ENCODE assay signal across 8 cellular contexts in the genomic region with DNA sequence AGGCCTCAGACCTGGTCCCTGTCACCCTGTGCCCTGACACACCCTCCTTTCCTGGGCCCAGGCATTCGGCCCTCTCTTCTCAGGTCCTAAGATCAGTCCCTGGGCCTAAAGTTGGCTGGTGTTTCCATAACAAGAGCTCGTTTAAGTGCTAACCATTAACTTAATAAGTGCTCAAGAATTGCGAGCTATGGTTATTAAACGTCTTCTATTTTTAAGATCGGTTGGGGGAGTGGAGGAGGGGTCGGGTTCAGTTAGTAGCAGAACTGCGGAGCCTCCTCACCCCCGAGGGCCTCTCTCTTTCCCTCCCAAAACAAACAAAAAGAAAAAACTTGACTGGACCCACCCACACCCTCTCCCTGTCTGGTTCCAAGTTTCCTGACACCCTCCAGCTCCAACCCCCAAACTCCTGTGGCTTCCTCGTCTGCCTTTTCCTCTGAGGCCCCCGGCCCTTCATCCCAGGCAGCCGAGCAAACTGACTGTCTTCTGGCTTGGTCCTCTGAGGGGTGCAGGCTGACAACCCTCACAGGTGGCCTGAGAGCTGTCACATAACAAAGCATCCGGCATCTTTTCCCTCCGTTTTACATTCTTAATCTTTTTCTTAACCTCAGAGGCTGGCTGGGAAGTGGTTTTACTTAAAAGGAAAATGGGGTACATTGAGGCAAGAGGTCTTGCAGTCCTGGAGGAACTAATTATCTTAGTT. TPM values are rescaled to one million over a fixed set of nuclear protein-coding genes. Genes with fewer than 3 reads are reported as not detected.
DNase-seq lines count a peak whose midpoint lies in the region; ATAC-seq, FAIRE-seq and TF ChIP-seq lines count a peak whose summit lies in the region.

No MANE protein-coding gene starts in this region.

- TF ChIP-seq EP300 in neural cell (conservative IDR thresholded peaks at IDR 0.05; ENCODE audit: poor library complexity, severe bottlenecking) = no peak

- intact Hi-C loops in dorsolateral prefrontal cortex (cut with DNase I) = loop anchor here (5.0 to 10.0 kb wide), 4 partner anchors 69 to 371 kb away; a partner anchor contains a TSS

- peaks cover 52% of the 10 kb centered on the region for H3K79me2 ChIP-seq in neural cell (replicated peaks; ENCODE audit: insufficient read depth, low read length)

- H3K27me3 ChIP-seq in CD8-positive, alpha-beta memory T cell (ENCODE audit: insufficient read depth, low read length, poor library complexity, severe bottlenecking) = no peaks in the 10 kb centered on the region
- H3K27me3 ChIP-seq in dorsolateral prefrontal cortex = no peaks in the 10 kb centered on the region
- no peaks in the 10 kb centered on the region for H3K27me3 ChIP-seq in neural cell (ENCODE audit: insufficient read depth, low read depth, low read length)

- TF ChIP-seq CTCF in LNCaP clone FGC (IDR thresholded peaks at IDR 0.05; ENCODE audit: control insufficient read depth, extremely low read depth, insufficient read depth) = no peak
- TF ChIP-seq CTCF in dorsolateral prefrontal cortex (IDR thresholded peaks at IDR 0.05 in 54 of 56, conservative IDR thresholded peaks at IDR 0.05 in 2 of 56; ENCODE audit: low read depth in 1 of 56, partially characterized antibody in 56 of 56) = no peak
- TF ChIP-seq CTCF in neural cell (IDR thresholded peaks at IDR 0.05; ENCODE audit: poor library complexity, severe bottlenecking) = no peak
- TF ChIP-seq CTCF in D721Med (IDR thresholded peaks at IDR 0.05; ENCODE audit: insufficient read depth, missing control alignments) = no peak

- peak overlapping the region; percentile 94 for H3K4me3 ChIP-seq in CD8-positive, alpha-beta memory T cell (ENCODE audit: low read length)
- peak overlapping the region; percentile 90 for H3K4me3 ChIP-seq in LNCaP clone FGC (ENCODE audit: low read depth, low read length)
- H3K4me3 ChIP-seq in dorsolateral prefrontal cortex = peak overlapping the region; percentile 64 to 99 (median 93)
- H3K4me3 ChIP-seq in neural cell (ENCODE audit: low read length) = peak overlapping the region; percentile 99

- H3K9me3 ChIP-seq in CD8-positive, alpha-beta memory T cell (ENCODE audit: low read length) = no peaks in the 10 kb centered on the region
- H3K9me3 ChIP-seq in neural cell (ENCODE audit: low read length) = no peaks in the 10 kb centered on the region

- peak overlapping the region; percentile 56 for H2AFZ ChIP-seq in neural cell (ENCODE audit: low read depth, low read length)

- no peaks in the 10 kb centered on the region for H4K20me1 ChIP-seq in neural cell (ENCODE audit: insufficient read depth)

- no peaks in the 10 kb centered on the region for H3K27me3 Mint-ChIP-seq in CD8-positive, alpha-beta memory T cell

- H3K4me2 ChIP-seq in neural cell (ENCODE audit: low read length) = peak overlapping the region; percentile 99

- H3K4me3 Mint-ChIP-seq in CD8-positive, alpha-beta memory T cell = peak overlapping the region; percentile 85 to 96 (median 93)

- peak overlapping the region; percentile 92 for H3K9ac ChIP-seq in neural cell (ENCODE audit: low read length)

- peaks cover 56 to 65% (median 64%) of the 10 kb centered on the region in 3 donors for H3K4me1 Mint-ChIP-seq in CD8-positive, alpha-beta memory T cell

- no peak for DNase-seq in CD8-positive, alpha-beta memory T cell
- DNase-seq in LNCaP clone FGC (ENCODE audit: low read depth) (no peak), dorsolateral prefrontal cortex (no peak), hippocampal formation (lab: John Stamatoyannopoulos, UW) (no peak), NCI-H1092 treated with DMSO at 0.1 percent for 48 hours (lab: John Stamatoyannopoulos, UW) (no peak), D721Med (ENCODE audit: insufficient read length, low spot score) (no peak)

- no peak for ATAC-seq in HG02763 (IDR thresholded peaks at IDR 0.05; ENCODE audit: unreplicated experiment)

- peaks cover 7% of the 10 kb centered on the region for H3K36me3 ChIP-seq in CD8-positive, alpha-beta memory T cell (ENCODE audit: insufficient read depth, low read length)
- no peaks in the 10 kb centered on the region for H3K36me3 ChIP-seq in neural cell (ENCODE audit: insufficient read depth, low read length)

- H3K27ac Mint-ChIP-seq in CD8-positive, alpha-beta memory T cell = peak overlapping the region; percentile 83 to 97 (median 92)

- peaks cover 0 to 43% (median 6%) of the 10 kb centered on the region in 3 donors for H3K36me3 Mint-ChIP-seq in CD8-positive, alpha-beta memory T cell

- TF ChIP-seq RAD21 in neural cell (conservative IDR thresholded peaks at IDR 0.05) = no peak

- CTCF ChIA-PET in CD8-positive, alpha-beta memory T cell (lab: Charles Lee) = interaction anchor here (0.9 to 2.3 kb wide), 5 partner anchors 10 to 637 kb away, joined by 3 to 9 read pairs (median 4); a partner anchor contains a TSS

- peaks cover 58% of the 10 kb centered on the region for H3K4me1 ChIP-seq in CD8-positive, alpha-beta memory T cell (ENCODE audit: insufficient read depth, low read length)

- POLR2A ChIA-PET in CD8-positive, alpha-beta memory T cell (lab: Charles Lee) = interaction anchor here (0.5 to 2.2 kb wide), 4 partner anchors 15 to 367 kb away, joined by 3 to 6 read pairs (median 4); a partner anchor contains a TSS

- H3K9me2 ChIP-seq in neural cell (ENCODE audit: insufficient read depth, low read length) = no peaks in the 10 kb centered on the region

- FAIRE-seq in D721Med (lab: Jason Lieb, UNC) = no peak

- H3K27ac ChIP-seq in CD8-positive, alpha-beta memory T cell (ENCODE audit: low read depth, low read length) = peak overlapping the region; percentile 98
- H3K27ac ChIP-seq in dorsolateral prefrontal cortex (peak overlapping the region in 57 of 59 donors; percentile 96 to 100 (median 100)), neural cell (ENCODE audit: low read length) (peak overlapping the region; percentile 97)

- H3F3A ChIP-seq in neural cell (ENCODE audit: insufficient read depth, low read length, poor library complexity, severe bottlenecking) = no peaks in the 10 kb centered on the region

- H3K9me3 Mint-ChIP-seq in CD8-positive, alpha-beta memory T cell = no peaks in the 10 kb centered on the region

TF ChIP-seq in neural cell, 6 proteins besides CTCF, POLR2A, EP300 and RAD21:
- TF ChIP-seq TAF1 (IDR thresholded peaks at IDR 0.05; ENCODE audit: low read depth) (no peak), MXI1 (conservative IDR thresholded peaks at IDR 0.05; ENCODE audit: poor library complexity, severe bottlenecking) (no peak), EZH2 (IDR thresholded peaks at IDR 0.05; ENCODE audit: borderline replicate concordance, insufficient read depth, low read length, poor library complexity, severe bottlenecking) (no peak), POLR2AphosphoS5 (IDR thresholded peaks at IDR 0.05) (no peak), SMC3 (conservative IDR thresholded peaks at IDR 0.05; ENCODE audit: poor library complexity) (no peak)
- TF ChIP-seq, protein P1, sequence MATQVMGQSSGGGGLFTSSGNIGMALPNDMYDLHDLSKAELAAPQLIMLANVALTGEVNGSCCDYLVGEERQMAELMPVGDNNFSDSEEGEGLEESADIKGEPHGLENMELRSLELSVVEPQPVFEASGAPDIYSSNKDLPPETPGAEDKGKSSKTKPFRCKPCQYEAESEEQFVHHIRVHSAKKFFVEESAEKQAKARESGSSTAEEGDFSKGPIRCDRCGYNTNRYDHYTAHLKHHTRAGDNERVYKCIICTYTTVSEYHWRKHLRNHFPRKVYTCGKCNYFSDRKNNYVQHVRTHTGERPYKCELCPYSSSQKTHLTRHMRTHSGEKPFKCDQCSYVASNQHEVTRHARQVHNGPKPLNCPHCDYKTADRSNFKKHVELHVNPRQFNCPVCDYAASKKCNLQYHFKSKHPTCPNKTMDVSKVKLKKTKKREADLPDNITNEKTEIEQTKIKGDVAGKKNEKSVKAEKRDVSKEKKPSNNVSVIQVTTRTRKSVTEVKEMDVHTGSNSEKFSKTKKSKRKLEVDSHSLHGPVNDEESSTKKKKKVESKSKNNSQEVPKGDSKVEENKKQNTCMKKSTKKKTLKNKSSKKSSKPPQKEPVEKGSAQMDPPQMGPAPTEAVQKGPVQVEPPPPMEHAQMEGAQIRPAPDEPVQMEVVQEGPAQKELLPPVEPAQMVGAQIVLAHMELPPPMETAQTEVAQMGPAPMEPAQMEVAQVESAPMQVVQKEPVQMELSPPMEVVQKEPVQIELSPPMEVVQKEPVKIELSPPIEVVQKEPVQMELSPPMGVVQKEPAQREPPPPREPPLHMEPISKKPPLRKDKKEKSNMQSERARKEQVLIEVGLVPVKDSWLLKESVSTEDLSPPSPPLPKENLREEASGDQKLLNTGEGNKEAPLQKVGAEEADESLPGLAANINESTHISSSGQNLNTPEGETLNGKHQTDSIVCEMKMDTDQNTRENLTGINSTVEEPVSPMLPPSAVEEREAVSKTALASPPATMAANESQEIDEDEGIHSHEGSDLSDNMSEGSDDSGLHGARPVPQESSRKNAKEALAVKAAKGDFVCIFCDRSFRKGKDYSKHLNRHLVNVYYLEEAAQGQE (IDR thresholded peaks at IDR 0.05; ENCODE audit: borderline replicate concordance) = no peak

RNA-seq across cellular contexts. Expression of a gene that starts 2.0 kb away (rescaled TPM):
- 10 to 100 TPM; 21.1 to 21.4 TPM for total RNA-seq in CD8-positive, alpha-beta memory T cell
- polyA plus RNA-seq in CD8-positive, alpha-beta memory T cell = 5.5 TPM
- total RNA-seq in dorsolateral prefrontal cortex = 10 to 100 TPM; 14.9 to 41.4 (median 27.2) TPM
- 8.1 and 10.8 TPM in 2 replicates for polyA plus RNA-seq in neural cell
- 33.3 and 39.7 TPM in 2 replicates for polyA minus RNA-seq in neural cell
